ENCODE assay signal across 20 cellular contexts in the genomic region with DNA sequence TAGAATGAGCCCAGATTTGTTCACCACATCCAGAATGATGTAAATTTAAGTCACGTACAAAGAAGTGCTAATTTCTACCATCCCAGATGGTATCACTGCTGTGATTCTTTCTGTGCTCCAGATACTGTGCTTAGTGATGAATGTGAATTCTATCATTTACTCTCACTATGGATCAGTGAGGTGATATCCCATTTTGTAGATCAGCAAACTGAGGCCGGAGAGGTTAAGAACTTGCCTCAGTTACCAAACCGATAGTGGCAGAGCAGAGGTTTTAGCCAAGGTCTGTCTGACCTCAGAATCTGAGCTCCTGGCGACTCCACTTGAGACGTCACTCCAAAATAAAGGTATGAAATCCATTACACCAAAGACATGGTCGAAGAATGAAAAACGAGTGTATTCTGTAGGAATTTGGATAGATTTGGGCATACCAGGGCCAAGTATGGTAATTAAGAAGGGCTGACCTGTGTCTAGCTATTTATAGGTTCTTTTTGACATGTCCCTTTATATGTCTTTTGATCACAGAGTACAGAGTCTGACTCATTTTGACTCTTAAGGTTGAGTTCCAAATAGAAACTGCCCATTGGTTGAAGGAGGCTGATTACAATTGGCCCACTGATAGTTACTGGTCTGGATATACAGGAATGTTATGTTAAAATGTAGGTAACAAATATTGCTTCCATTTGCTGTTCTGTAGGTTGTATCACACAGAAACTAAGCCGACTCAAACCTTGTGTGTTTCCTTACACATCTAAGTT. TPM values are rescaled to one million over a fixed set of nuclear protein-coding genes. Genes with fewer than 3 reads are reported as not detected.
DNase-seq lines count a peak whose midpoint lies in the region; ATAC-seq, FAIRE-seq and TF ChIP-seq lines count a peak whose summit lies in the region.
"Had no signal": no experiment of that assay in that cellular context is flagged by ENCODE, and none has a peak within 500 bp of the region (broad histone marks: within the 10 kb centered on the region; RNA-seq: fewer than 3 reads in every experiment).

No MANE protein-coding gene starts in this region.

- H3K4me3 ChIP-seq in K562 (no peak overlapping the region), hepatocyte (no peak overlapping the region), left lung (no peak overlapping the region)
- H3K4me3 ChIP-seq: GM23248, PC-9 had no signal

- FAIRE-seq in K562 (lab: Jason Lieb, UNC) (no peak), H54 (lab: Jason Lieb, UNC) (no peak)

- peaks cover 22 to 31% of the 10 kb centered on the region in 2 donors for H3K4me1 Mint-ChIP-seq in natural killer cell treated with Interleukin-12 subunit alpha and Interleukin-12 subunit beta and Interleukin-15 and Interleukin-18, amount 100 ng/mL, for 72 hours (ENCODE audit: low read depth in 2 of 2)
- H3K4me1 Mint-ChIP-seq in natural killer cell: peaks cover 35 to 41% of the 10 kb centered on the region in 2 donors

- TF ChIP-seq RAD21 in K562 (CRISPR knock-in tag; conservative IDR thresholded peaks at IDR 0.05 in 1 of 2, IDR thresholded peaks at IDR 0.05 in 1 of 2): no peak

- no peak for DNase-seq in natural killer cell treated with Interleukin-12 subunit alpha and Interleukin-12 subunit beta and Interleukin-15 and Interleukin-18, amount 100 ng/mL, for 72 hours (ENCODE audit: low spot score)
- no peak for DNase-seq in natural killer cell
- no peak for DNase-seq in K562 (ENCODE audit: extremely low read depth in 1 of 4, low spot score in 3 of 4)
- DNase-seq in hepatocyte (ENCODE audit: low spot score): no peak
- no peak for DNase-seq in H54 (ENCODE audit: insufficient read length, low spot score)
- no peak for DNase-seq in left lung
- no peak for DNase-seq in HPDE6-E6E7 (ENCODE audit: extremely low spot score)
- DNase-seq: ACHN; CD8-positive, alpha-beta T cell; DND-41; GF-D8; GM23248; KBM-7; NCI-H1048; NCI-H146; NCI-H2107; NCI-H345; PC-9 had no signal

- no peaks in the 10 kb centered on the region for H3K36me3 ChIP-seq in K562 (ENCODE audit: control insufficient read depth, insufficient read depth, low read length)
- no peaks in the 10 kb centered on the region for H3K36me3 ChIP-seq in hepatocyte (replicated peaks; ENCODE audit: insufficient read depth, low read depth)
- H3K36me3 ChIP-seq in left lung: no peaks in the 10 kb centered on the region

- peaks cover 0 to 2% of the 10 kb centered on the region in 2 experiments; a peak in 2 of 5 replicates for H3K27me3 ChIP-seq in K562 (ENCODE audit: control insufficient read depth in 2 of 2, insufficient read depth in 2 of 2, low read length in 2 of 2)
- H3K27me3 ChIP-seq in hepatocyte: no peaks in the 10 kb centered on the region
- H3K27me3 ChIP-seq in left lung: no peaks in the 10 kb centered on the region

- H3K27ac Mint-ChIP-seq in natural killer cell treated with Interleukin-12 subunit alpha and Interleukin-12 subunit beta and Interleukin-15 and Interleukin-18, amount 100 ng/mL, for 72 hours: peak overlapping the region; percentile 84 to 90
- peak overlapping the region in 1 of 2 donors; percentile 67 for H3K27ac Mint-ChIP-seq in natural killer cell
- H3K27ac Mint-ChIP-seq: B cell had no signal

- TF ChIP-seq EP300 in K562 (IDR thresholded peaks at IDR 0.05; ENCODE audit: low read length): no peak

- POLR2A ChIA-PET in K562 (lab: Yijun Ruan, JAX): no interaction called here

- H3K4me1 ChIP-seq in K562 (replicated peaks in 1 of 2; ENCODE audit: control insufficient read depth in 2 of 2, insufficient read depth in 2 of 2, low read length in 2 of 2) (no peaks in the 10 kb centered on the region), hepatocyte (ENCODE audit: insufficient read depth) (no peaks in the 10 kb centered on the region), left lung (no peaks in the 10 kb centered on the region)

- H3K36me3 Mint-ChIP-seq in natural killer cell treated with Interleukin-12 subunit alpha and Interleukin-12 subunit beta and Interleukin-15 and Interleukin-18, amount 100 ng/mL, for 72 hours: no peaks in the 10 kb centered on the region
- no peaks in the 10 kb centered on the region for H3K36me3 Mint-ChIP-seq in natural killer cell

- intact Hi-C loops in natural killer cell (cut with micrococcal nuclease): no loop called here
- intact Hi-C loops in K562 (cut with micrococcal nuclease): no loop called here
- intact Hi-C loops in left lung (cut with DNase I): no loop called here

- no peaks in the 10 kb centered on the region for H3K27me3 Mint-ChIP-seq in natural killer cell treated with Interleukin-12 subunit alpha and Interleukin-12 subunit beta and Interleukin-15 and Interleukin-18, amount 100 ng/mL, for 72 hours
- no peaks in the 10 kb centered on the region for H3K27me3 Mint-ChIP-seq in natural killer cell (ENCODE audit: low read depth in 2 of 2)
- H3K27me3 Mint-ChIP-seq: B cell had no signal

- H4K20me1 ChIP-seq in K562 (replicated peaks; ENCODE audit: control insufficient read depth, insufficient read depth, low read length) (no peaks in the 10 kb centered on the region), hepatocyte (ENCODE audit: insufficient read depth, poor library complexity, severe bottlenecking) (no peaks in the 10 kb centered on the region)

- H3K4me2 ChIP-seq in K562 (ENCODE audit: insufficient read depth, low read length) (no peak overlapping the region), hepatocyte (no peak overlapping the region)
- H3K4me2 ChIP-seq: PC-9 had no signal

- no peak overlapping the region for H3K27ac ChIP-seq in K562 (ENCODE audit: extremely low read depth, low read depth, low read length)
- H3K27ac ChIP-seq in hepatocyte: peak overlapping the region; percentile 57
- no peak overlapping the region for H3K27ac ChIP-seq in left lung
- H3K27ac ChIP-seq: GM23248, PC-9 had no signal

- ATAC-seq in natural killer cell treated with Interleukin-12 subunit alpha and Interleukin-12 subunit beta and Interleukin-15 and Interleukin-18, amount 100 ng/mL, for 72 hours: no peak
- ATAC-seq in natural killer cell: no peak
- no peak for ATAC-seq in K562
- ATAC-seq in left lung: no peak
- ATAC-seq: CD8-positive, alpha-beta T cell; Right ventricle myocardium inferior had no signal

- no peaks in the 10 kb centered on the region for H3K9me3 Mint-ChIP-seq in natural killer cell treated with Interleukin-12 subunit alpha and Interleukin-12 subunit beta and Interleukin-15 and Interleukin-18, amount 100 ng/mL, for 72 hours
- H3K9me3 Mint-ChIP-seq in natural killer cell: no peaks in the 10 kb centered on the region
- H3K9me3 Mint-ChIP-seq: CD8-positive, alpha-beta T cell had no signal

- H2AFZ ChIP-seq in K562 (ENCODE audit: low read depth, low read length) (no peak overlapping the region), hepatocyte (no peak overlapping the region)
- H2AFZ ChIP-seq: GM23248, PC-9 had no signal

- H3K4me3 Mint-ChIP-seq in natural killer cell treated with Interleukin-12 subunit alpha and Interleukin-12 subunit beta and Interleukin-15 and Interleukin-18, amount 100 ng/mL, for 72 hours: peak overlapping the region; percentile 79
- no peak overlapping the region for H3K4me3 Mint-ChIP-seq in natural killer cell
- H3K4me3 Mint-ChIP-seq: B cell had no signal

- no peak for TF ChIP-seq CTCF in natural killer cell (IDR thresholded peaks at IDR 0.05)
- no peak for TF ChIP-seq CTCF in K562 (IDR thresholded peaks at IDR 0.05 in 2 of 3, conservative IDR thresholded peaks at IDR 0.05 in 1 of 3; ENCODE audit: insufficient read depth in 2 of 3, low read depth in 1 of 3, low read length in 3 of 3)
- TF ChIP-seq CTCF in hepatocyte (IDR thresholded peaks at IDR 0.05; ENCODE audit: poor library complexity): no peak
- TF ChIP-seq CTCF in left lung (IDR thresholded peaks at IDR 0.05): no peak

- H3K9ac ChIP-seq in K562 (ENCODE audit: insufficient read depth in 1 of 2, low read depth in 2 of 2, low read length in 2 of 2): no peak overlapping the region
- H3K9ac ChIP-seq: GM23248 had no signal

- in situ Hi-C loops in K562 (cut with MboI): no loop called here

- H3K79me2 ChIP-seq in K562 (ENCODE audit: control insufficient read depth, insufficient read depth, low read length) (no peaks in the 10 kb centered on the region), hepatocyte (peaks cover 29% of the 10 kb centered on the region)

- no TSS peak for BruUV-seq in K562 (replicated peaks; lab: Mats Ljungman, UMichigan)

- H3K9me2 ChIP-seq in hepatocyte (replicated peaks; ENCODE audit: insufficient read depth): no peaks in the 10 kb centered on the region

- TF ChIP-seq POLR2A in K562 (conservative IDR thresholded peaks at IDR 0.05) (no peak), H54 (IDR thresholded peaks at IDR 0.05; ENCODE audit: low read depth, low read length) (no peak)

- H3K9me1 ChIP-seq in K562 (ENCODE audit: control insufficient read depth, insufficient read depth, low read length): no peaks in the 10 kb centered on the region

- CTCF ChIA-PET in K562 (lab: Yijun Ruan, JAX; ENCODE audit: low intra/inter-chr PET ratio): interaction anchor here (0.5 kb wide), 1 partner anchor 11 kb away, joined by 5 read pairs; no protein-coding TSS in a partner anchor

- 0% methylated on average over 8 of the region's 8 CpGs for WGBS in K562 (ENCODE audit: insufficient coverage, low coverage, missing lambda C conversion rate)
- WGBS in hepatocyte (ENCODE audit: low lambda C conversion rate, missing lambda C conversion rate): 94% methylated on average over 8 of the region's 8 CpGs

- H3K9me3 ChIP-seq in K562 (replicated peaks; ENCODE audit: control insufficient read depth, insufficient read depth, low read depth, low read length) (no peaks in the 10 kb centered on the region), hepatocyte (ENCODE audit: low read depth) (no peaks in the 10 kb centered on the region), left lung (no peaks in the 10 kb centered on the region)

RNA-seq across cellular contexts. Expression of gene MAP2K6, which starts 10.0 kb away (rescaled TPM):
- total RNA-seq in natural killer cell treated with Interleukin-12 subunit alpha and Interleukin-12 subunit beta and Interleukin-15 and Interleukin-18, amount 100 ng/mL, for 72 hours: under 1 TPM; 0.36 to 0.53 TPM
- total RNA-seq in natural killer cell: 10 to 100 TPM; 11.8 to 16.9 (median 14.0) TPM
- total RNA-seq in K562 (2011; cell fraction: chromatin; rRNA removed; ENCODE audit: low replicate concordance): not detected in 2 replicates
- not detected in 2 replicates for total RNA-seq in K562 (2011; cell fraction: nucleolus; rRNA removed)
- total RNA-seq in K562 (2011; cell fraction: nucleoplasm; rRNA removed): not detected in 2 replicates
- total RNA-seq in K562 (2014; rRNA removed): not detected in 2 replicates
- total RNA-seq in K562 (2014; rRNA removed; fragmentation: Illumina TruSeq; extraction: Trizol): not detected in 2 replicates
- total RNA-seq in K562 (2015; rRNA removed; fragmentation: Illumina TruSeq; extraction: Trizol): 0.07 TPM in 1 of 2 replicates, not detected in the other
- total RNA-seq in K562 (2021): 0.13 and 0.18 TPM in 2 replicates
- not detected in 2 replicates for polyA plus RNA-seq in K562 (2011; rRNA removed)
- not detected in 2 replicates for polyA plus RNA-seq in K562 (2011; cell fraction: cytosol; rRNA removed)
- not detected in 2 replicates for polyA plus RNA-seq in K562 (2011; cell fraction: nucleus; rRNA removed)
- polyA plus RNA-seq in K562 (2012): 0.08 TPM in 1 of 2 replicates, not detected in the other
- polyA plus RNA-seq in K562 (2014; fragmentation: Illumina TruSeq; extraction: Trizol): not detected in 2 replicates
- polyA plus RNA-seq in K562 (2014; fragmentation: Nextera tagmentation; extraction: Ambion mirVana): not detected
- polyA plus RNA-seq in K562 (2014; rRNA removed): not detected in 2 replicates
- not detected in 2 replicates for polyA minus RNA-seq in K562 (2011; rRNA and poly(A)+ RNA removed)
- 0.09 TPM in 1 of 2 replicates, not detected in the other for polyA minus RNA-seq in K562 (2011; cell fraction: cytosol; rRNA and poly(A)+ RNA removed)
- under 0.01 TPM in 1 of 2 replicates, not detected in the other for polyA minus RNA-seq in K562 (2011; cell fraction: nucleus; rRNA and poly(A)+ RNA removed)
- total RNA-seq in hepatocyte: 12.0 and 13.2 TPM in 2 replicates
- 3.3 and 5.8 TPM in 2 replicates for polyA plus RNA-seq in hepatocyte
- 10 to 100 TPM in 1 of 2 donors, 1 to 10 TPM in 1; 7.2 to 10.9 TPM for total RNA-seq in left lung
